In genomic region chr3:183254816-183255730, GRCh38 we compare ENCODE assay signal across 8 cellular contexts. TPM values are rescaled to one million over a fixed set of nuclear protein-coding genes. Genes with fewer than 3 reads are reported as not detected.
A peak's percentile ranks its signal among the peaks of the same experiment; 100 is the strongest.
DNase-seq lines count a peak whose midpoint lies in the region; ATAC-seq, FAIRE-seq and TF ChIP-seq lines count a peak whose summit lies in the region.

No MANE protein-coding gene starts in this region.

- no peak for TF ChIP-seq EP300 in A549 (IDR thresholded peaks at IDR 0.05)

- peaks cover 30% of the 10 kb centered on the region for H3K4me1 Mint-ChIP-seq in activated T-helper 2 cell treated with anti-CD3 and anti-CD28 coated beads, Interferon-gamma antibody, Interleukin-2, Interleukin-4, amounts not matched to agents 10 μg/mL and 5 μg/mL and 100 μg/mL, durations not matched to agents 14 hours and 24 hours and 36 hours (ENCODE audit: low read depth)
- peaks cover 7% of the 10 kb centered on the region for H3K4me1 Mint-ChIP-seq in stimulated activated memory B cell treated with anti-CD40 and anti-IgM and Interleukin-4, amounts not matched to agents 10 μg/mL and 1 μg/mL and 100 μg/mL, for 72 hours

- no peak for TF ChIP-seq RAD21 in A549 (conservative IDR thresholded peaks at IDR 0.05 in 1 of 2, IDR thresholded peaks at IDR 0.05 in 1 of 2)

- DNase-seq in A549 (ENCODE audit: low read depth in 1 of 2, low spot score in 1 of 2) (no peak), HAP-1 (ENCODE audit: low spot score in 2 of 2) (peak; percentile 29 to 41), left lobe of liver (ENCODE audit: low spot score) (no peak)
- DNase-seq in activated T-helper 2 cell treated with anti-CD3 and anti-CD28 coated beads, Interferon-gamma antibody, Interleukin-2, Interleukin-4, amounts not matched to agents 10 μg/mL and 5 μg/mL and 100 μg/mL, durations not matched to agents 14 hours and 24 hours and 36 hours (ENCODE audit: low spot score) = no peak

- WGBS in A549 (ENCODE audit: missing lambda C conversion rate) = 61% methylated on average over 16 of the region's 16 CpGs

- in situ Hi-C loops in HAP-1 (cut with MboI; ENCODE audit: low sequenced_read_pairs) = no loop called here

- peak overlapping the region; percentile 94 for H3K4me2 ChIP-seq in A549

- H3K9ac ChIP-seq in iPS-20b (ENCODE audit: low read depth, low read length) = peak overlapping the region; percentile 78; the same call in 1 of the 2 replicates

- peak overlapping the region; percentile 59 for H3K27ac Mint-ChIP-seq in activated T-helper 2 cell treated with anti-CD3 and anti-CD28 coated beads, Interferon-gamma antibody, Interleukin-2, Interleukin-4, amounts not matched to agents 10 μg/mL and 5 μg/mL and 100 μg/mL, durations not matched to agents 14 hours and 24 hours and 36 hours
- H3K27ac Mint-ChIP-seq in stimulated activated memory B cell treated with anti-CD40 and anti-IgM and Interleukin-4, amounts not matched to agents 10 μg/mL and 1 μg/mL and 100 μg/mL, for 72 hours = no peak overlapping the region

- no peak for FAIRE-seq in A549 (lab: Jason Lieb, UNC)

- H3K4me1 ChIP-seq in A549 (peaks cover 9% of the 10 kb centered on the region; the same call in 1 of the 3 replicates), HAP-1 (peaks cover 11% of the 10 kb centered on the region), iPS-20b (ENCODE audit: insufficient read depth, low read length) (no peaks in the 10 kb centered on the region; the same call in 1 of the 2 replicates)

- H3K36me3 Mint-ChIP-seq in activated T-helper 2 cell treated with anti-CD3 and anti-CD28 coated beads, Interferon-gamma antibody, Interleukin-2, Interleukin-4, amounts not matched to agents 10 μg/mL and 5 μg/mL and 100 μg/mL, durations not matched to agents 14 hours and 24 hours and 36 hours (ENCODE audit: low read depth) = peaks cover 39% of the 10 kb centered on the region
- H3K36me3 Mint-ChIP-seq in stimulated activated memory B cell treated with anti-CD40 and anti-IgM and Interleukin-4, amounts not matched to agents 10 μg/mL and 1 μg/mL and 100 μg/mL, for 72 hours = no peaks in the 10 kb centered on the region

- TF ChIP-seq POLR2A in A549 (IDR thresholded peaks at IDR 0.05; ENCODE audit: low read length) = no peak

- H3K27me3 ChIP-seq in HAP-1 (ENCODE audit: low read depth) (no peaks in the 10 kb centered on the region), iPS-20b (ENCODE audit: insufficient read depth, low read length) (peaks cover 43% of the 10 kb centered on the region)

- TF ChIP-seq CTCF in A549 (IDR thresholded peaks at IDR 0.05) = no peak

- H3K9me3 ChIP-seq in A549 (no peaks in the 10 kb centered on the region), HAP-1 (no peaks in the 10 kb centered on the region), iPS-20b (ENCODE audit: insufficient read depth, low read depth, low read length) (no peaks in the 10 kb centered on the region)

- POLR2A ChIA-PET in A549 (lab: Yijun Ruan, JAX) = interaction anchor here (0.7 to 2.8 kb wide), 3 partner anchors 10 to 70 kb away, joined by 3 to 12 read pairs (median 4); no protein-coding TSS in a partner anchor

- H3K4me3 Mint-ChIP-seq in activated T-helper 2 cell treated with anti-CD3 and anti-CD28 coated beads, Interferon-gamma antibody, Interleukin-2, Interleukin-4, amounts not matched to agents 10 μg/mL and 5 μg/mL and 100 μg/mL, durations not matched to agents 14 hours and 24 hours and 36 hours (ENCODE audit: low read depth) = peak overlapping the region; percentile 80
- peak overlapping the region; percentile 62 for H3K4me3 Mint-ChIP-seq in stimulated activated memory B cell treated with anti-CD40 and anti-IgM and Interleukin-4, amounts not matched to agents 10 μg/mL and 1 μg/mL and 100 μg/mL, for 72 hours

- peak overlapping the region; percentile 79 to 90 for H3K27ac ChIP-seq in A549
- H3K27ac ChIP-seq in iPS-20b (ENCODE audit: low read length) = no peak overlapping the region

- no peaks in the 10 kb centered on the region for H3K27me3 Mint-ChIP-seq in activated T-helper 2 cell treated with anti-CD3 and anti-CD28 coated beads, Interferon-gamma antibody, Interleukin-2, Interleukin-4, amounts not matched to agents 10 μg/mL and 5 μg/mL and 100 μg/mL, durations not matched to agents 14 hours and 24 hours and 36 hours (ENCODE audit: low read depth)
- peaks cover 37% of the 10 kb centered on the region for H3K27me3 Mint-ChIP-seq in stimulated activated memory B cell treated with anti-CD40 and anti-IgM and Interleukin-4, amounts not matched to agents 10 μg/mL and 1 μg/mL and 100 μg/mL, for 72 hours

- intact Hi-C loops in activated T-helper 2 cell treated with anti-CD3 and anti-CD28 coated beads, Interferon-gamma antibody, Interleukin-2, Interleukin-4, amounts not matched to agents 10 μg/mL and 5 μg/mL and 100 μg/mL, durations not matched to agents 14 hours and 24 hours and 36 hours (cut with micrococcal nuclease) = loop anchor here (1.0 to 5.0 kb wide), 3 partner anchors 31 to 127 kb away; no protein-coding TSS in a partner anchor

- ATAC-seq in A549 = peak in 1 of 2 experiments; percentile 28; a peak in 3 of 6 replicates
- ATAC-seq in stimulated activated memory B cell treated with anti-CD40 and anti-IgM and Interleukin-4, amounts not matched to agents 10 μg/mL and 1 μg/mL and 100 μg/mL, for 72 hours = no peak
- no peak for ATAC-seq in GM18511 (IDR thresholded peaks at IDR 0.05; ENCODE audit: unreplicated experiment)
- ATAC-seq in left lobe of liver = no peak
- no peak for ATAC-seq in GM18868 (IDR thresholded peaks at IDR 0.05; ENCODE audit: unreplicated experiment)

- H3K4me3 ChIP-seq in A549 (peak overlapping the region; percentile 70), HAP-1 (peak overlapping the region; percentile 79), iPS-20b (ENCODE audit: low read length) (peak overlapping the region; percentile 72)

- H3K9me3 Mint-ChIP-seq in activated T-helper 2 cell treated with anti-CD3 and anti-CD28 coated beads, Interferon-gamma antibody, Interleukin-2, Interleukin-4, amounts not matched to agents 10 μg/mL and 5 μg/mL and 100 μg/mL, durations not matched to agents 14 hours and 24 hours and 36 hours = no peaks in the 10 kb centered on the region
- H3K9me3 Mint-ChIP-seq in stimulated activated memory B cell treated with anti-CD40 and anti-IgM and Interleukin-4, amounts not matched to agents 10 μg/mL and 1 μg/mL and 100 μg/mL, for 72 hours = no peaks in the 10 kb centered on the region

- H3K36me3 ChIP-seq in HAP-1 (replicated peaks) = no peaks in the 10 kb centered on the region
- H3K36me3 ChIP-seq in iPS-20b (ENCODE audit: insufficient read depth, low read depth, low read length) = no peaks in the 10 kb centered on the region

- CTCF ChIA-PET in A549 (lab: Yijun Ruan, JAX) = interaction anchor here (1.1 to 4.7 kb wide), 5 partner anchors 10 to 131 kb away, joined by 4 to 34 read pairs (median 5); no protein-coding TSS in a partner anchor

TF ChIP-seq in A549, 52 proteins besides CTCF, POLR2A, EP300 and RAD21:
- TF ChIP-seq JUN (IDR thresholded peaks at IDR 0.05) (no peak), NR3C1 (IDR thresholded peaks at IDR 0.05) (no peak), ESRRA (IDR thresholded peaks at IDR 0.05; ENCODE audit: borderline replicate concordance, low read length) (no peak), NPAS2 (CRISPR knock-in tag; IDR thresholded peaks at IDR 0.05; ENCODE audit: borderline replicate concordance) (no peak), POLR2AphosphoS2 (conservative IDR thresholded peaks at IDR 0.05; ENCODE audit: low read length) (no peak), ATOH8 (CRISPR knock-in tag; IDR thresholded peaks at IDR 0.05; ENCODE audit: low read depth) (no peak), JUNB (IDR thresholded peaks at IDR 0.05) (no peak), CBX8 (IDR thresholded peaks at IDR 0.05) (no peak), SREBF2 (IDR thresholded peaks at IDR 0.05) (no peak), ZSCAN20 (CRISPR knock-in tag; IDR thresholded peaks at IDR 0.05) (no peak), MAFK (IDR thresholded peaks at IDR 0.05; ENCODE audit: partially characterized antibody) (no peak), TP53 (CRISPR knock-in tag; IDR thresholded peaks at IDR 0.05) (no peak), FOSB (CRISPR knock-in tag; IDR thresholded peaks at IDR 0.05) (no peak)
- TF ChIP-seq, protein P1, sequence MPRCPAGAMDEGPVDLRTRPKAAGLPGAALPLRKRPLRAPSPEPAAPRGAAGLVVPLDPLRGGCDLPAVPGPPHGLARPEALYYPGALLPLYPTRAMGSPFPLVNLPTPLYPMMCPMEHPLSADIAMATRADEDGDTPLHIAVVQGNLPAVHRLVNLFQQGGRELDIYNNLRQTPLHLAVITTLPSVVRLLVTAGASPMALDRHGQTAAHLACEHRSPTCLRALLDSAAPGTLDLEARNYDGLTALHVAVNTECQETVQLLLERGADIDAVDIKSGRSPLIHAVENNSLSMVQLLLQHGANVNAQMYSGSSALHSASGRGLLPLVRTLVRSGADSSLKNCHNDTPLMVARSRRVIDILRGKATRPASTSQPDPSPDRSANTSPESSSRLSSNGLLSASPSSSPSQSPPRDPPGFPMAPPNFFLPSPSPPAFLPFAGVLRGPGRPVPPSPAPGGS (IDR thresholded peaks at IDR 0.05) = no peak

RNA-seq across cellular contexts. Expression of gene B3GNT5, which starts 2.0 kb away (rescaled TPM):
- polyA plus RNA-seq in A549 (2011; rRNA removed) (10.9 and 11.7 TPM in 2 replicates), A549 (2017; fragmentation: RNase III; extraction: RNeasy Plus Mini Kit Qiagen cat#74134 plus additional on column Dnase treatment) (4.7 to 4.8 TPM (median 4.7 TPM) in 3 replicates)
- polyA plus RNA-seq in A549 (2012; cell fraction: cytosol; rRNA removed) = 1.9 and 2.1 TPM in 2 replicates
- polyA plus RNA-seq in A549 (2012; cell fraction: nucleus; rRNA removed) = 1.00 and 1.5 TPM in 2 replicates
- 9.8 and 9.9 TPM in 2 replicates for polyA minus RNA-seq in A549 (2011; rRNA and poly(A)+ RNA removed)
- total RNA-seq in activated T-helper 2 cell treated with anti-CD3 and anti-CD28 coated beads, Interferon-gamma antibody, Interleukin-2, Interleukin-4, amounts not matched to agents 10 μg/mL and 5 μg/mL and 100 μg/mL, durations not matched to agents 14 hours and 24 hours and 36 hours = 41.0 and 41.7 TPM in 2 replicates
- total RNA-seq in left lobe of liver = 0.70 TPM

Comparison
In these comparisons a context has a peak if more than half of its experiments do, and no peak if none do; other contexts are left out.
1. DNase-seq: peak in HAP-1 (2 of 2); none in A549 (0 of 2), activated T-helper 2 cell treated with anti-CD3 and anti-CD28 coated beads, Interferon-gamma antibody, Interleukin-2, Interleukin-4, amounts not matched to agents 10 μg/mL and 5 μg/mL and 100 μg/mL, durations not matched to agents 14 hours and 24 hours and 36 hours (single experiment) and left lobe of liver (single experiment).
2. RNA of gene B3GNT5, which starts 2.0 kb away (total RNA-seq): 41.0 to 41.7 TPM in activated T-helper 2 cell treated with anti-CD3 and anti-CD28 coated beads, Interferon-gamma antibody, Interleukin-2, Interleukin-4, amounts not matched to agents 10 μg/mL and 5 μg/mL and 100 μg/mL, durations not matched to agents 14 hours and 24 hours and 36 hours; 0.70 TPM in left lobe of liver (single experiment); every median in the first group is over 10 times any median in the second.
3. Peak in every context shown above with its lines, with median percentiles within 50 percentile points of each other: H3K4me3 ChIP-seq.